ENCODE assay signal across 8 cellular contexts in genomic region chr11:8262552-8263108, GRCh38. TPM values are rescaled to one million over a fixed set of nuclear protein-coding genes. Genes with fewer than 3 reads are reported as not detected.
A peak's percentile ranks its signal among the peaks of the same experiment; 100 is the strongest.
DNase-seq lines count a peak whose midpoint lies in the region; ATAC-seq and TF ChIP-seq lines count a peak whose summit lies in the region.

No MANE protein-coding gene starts in this region.

- intact Hi-C loops in left colon (cut with DNase I, micrococcal nuclease), result no loop called here

- peak; percentile 22 for DNase-seq in AG09319 (ENCODE audit: extremely low read depth, low read depth)
- DNase-seq in NCI-H748 (lab: John Stamatoyannopoulos, UW; ENCODE audit: unreplicated experiment), result peak; percentile 83
- peak; percentile 42 for DNase-seq in cerebellum (ENCODE audit: low spot score)
- DNase-seq in left colon, result peak; percentile 21
- peak; percentile 47 for DNase-seq in stimulated activated CD8-positive, alpha-beta memory T cell treated with anti-CD3 and anti-CD28 coated beads, Interleukin-4, amount 100 ng/mL, for 48 hours

- TF ChIP-seq CTCF in AG09319 (IDR thresholded peaks at IDR 0.05; ENCODE audit: low read depth, low read length), result no peak

- ATAC-seq in GM19351 (IDR thresholded peaks at IDR 0.05; ENCODE audit: unreplicated experiment) (peak; percentile 51), left colon (peak; percentile 32), HG02763 (IDR thresholded peaks at IDR 0.05; ENCODE audit: unreplicated experiment) (no peak), GM21526 (IDR thresholded peaks at IDR 0.05; ENCODE audit: low FRiP score, unreplicated experiment) (no peak)

RNA-seq across cellular contexts. Expression of gene LMO1, which starts 1.0 kb away (rescaled TPM):
- total RNA-seq in cerebellum (4.8 TPM), left colon (not detected)

Comparison
In these comparisons a context has a peak if more than half of its experiments do, and no peak if none do; other contexts are left out.
1. DNase-seq: peak in every context shown above with its lines; median percentile 83 in NCI-H748; 47 in stimulated activated CD8-positive, alpha-beta memory T cell treated with anti-CD3 and anti-CD28 coated beads, Interleukin-4, amount 100 ng/mL, for 48 hours; 42 in cerebellum; 22 in AG09319; 21 in left colon.
2. ATAC-seq: peak in GM19351 (single experiment) and left colon (single experiment); none in HG02763 (single experiment) and GM21526 (single experiment).